Comparison of ENCODE assay signal across 8 cellular contexts in the genomic region with DNA sequence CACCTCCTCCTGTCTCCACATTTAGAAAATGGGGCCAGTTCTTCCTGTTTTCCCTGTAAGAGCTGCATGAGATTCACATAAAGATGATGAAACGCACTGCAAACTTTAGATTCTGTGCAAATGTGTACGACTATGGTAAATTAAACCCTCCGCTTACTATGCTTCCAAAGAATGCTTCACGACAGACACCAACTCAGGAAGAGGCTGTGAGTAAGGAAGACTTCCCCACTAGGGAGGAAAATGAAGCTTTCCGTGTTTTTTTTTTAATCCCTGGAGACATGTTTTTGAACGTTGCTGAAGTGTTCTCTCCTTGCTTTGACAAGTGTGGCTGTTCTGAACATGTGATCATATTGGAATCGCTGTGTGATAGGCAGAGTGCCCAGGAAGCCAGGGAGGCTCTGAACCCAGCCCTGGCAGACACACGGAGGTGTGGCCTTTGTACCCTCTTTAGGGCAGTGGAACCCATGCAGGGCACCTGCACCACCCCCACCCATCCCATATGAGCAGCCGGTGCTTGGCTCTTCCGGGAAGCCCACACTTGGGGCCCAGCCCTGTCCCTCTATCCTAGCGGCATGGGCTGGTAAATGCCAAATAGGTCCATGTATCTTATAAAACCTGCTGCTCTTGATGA. TPM values are rescaled to one million over a fixed set of nuclear protein-coding genes. Genes with fewer than 3 reads are reported as not detected.
DNase-seq lines count a peak whose midpoint lies in the region; ATAC-seq and TF ChIP-seq lines count a peak whose summit lies in the region.

No MANE protein-coding gene starts in this region.

- no peaks in the 10 kb centered on the region for H3K9me3 Mint-ChIP-seq in naive thymus-derived CD4-positive, alpha-beta T cell

- H3K27me3 ChIP-seq in naive thymus-derived CD4-positive, alpha-beta T cell (ENCODE audit: control insufficient read depth in 2 of 2, insufficient read depth in 2 of 2, low read length in 2 of 2) = no peaks in the 10 kb centered on the region

- intact Hi-C loops in OCI-LY7 (cut with micrococcal nuclease; ENCODE audit: unreplicated experiment) = no loop called here
- intact Hi-C loops in naive thymus-derived CD4-positive, alpha-beta T cell (cut with micrococcal nuclease) = loop anchor here (1.0 kb wide), 3 partner anchors 8 to 61 kb away; partner anchors contain the start of gene SYNE3 (in 1 of the 2)

- no peaks in the 10 kb centered on the region for H3K9me3 ChIP-seq in OCI-LY7 (ENCODE audit: low read length)
- H3K9me3 ChIP-seq in naive thymus-derived CD4-positive, alpha-beta T cell (ENCODE audit: control insufficient read depth in 2 of 3, low read length in 3 of 3) = no peaks in the 10 kb centered on the region

- no peaks in the 10 kb centered on the region for H3K9me2 ChIP-seq in OCI-LY7 (ENCODE audit: insufficient read depth, low read length)

- H3K36me3 Mint-ChIP-seq in naive thymus-derived CD4-positive, alpha-beta T cell = peaks cover 0 to 2% (median 0%) of the 10 kb centered on the region in 5 donors

- H3K79me2 ChIP-seq in OCI-LY7 (ENCODE audit: insufficient read depth, low read depth, low read length) = no peaks in the 10 kb centered on the region

- CTCF ChIA-PET in OCI-LY7 (lab: Charles Lee; ENCODE audit: unreplicated experiment) = no interaction called here
- CTCF ChIA-PET in naive thymus-derived CD4-positive, alpha-beta T cell (lab: Charles Lee) = interaction anchor here (0.7 to 10.2 kb wide), 9 partner anchors 10 to 83 kb away, joined by 3 to 209 read pairs (median 6); partner anchors contain the start of gene GLRX5

- ATAC-seq in naive thymus-derived CD4-positive, alpha-beta T cell = peak; percentile 65
- no peak for ATAC-seq in HG02852 (IDR thresholded peaks at IDR 0.05; ENCODE audit: unreplicated experiment)

- peaks cover 34% of the 10 kb centered on the region for H3K4me1 ChIP-seq in OCI-LY7 (ENCODE audit: insufficient read depth, low read length, poor library complexity, severe bottlenecking)
- peaks cover 55 to 63% of the 10 kb centered on the region in 2 donors for H3K4me1 ChIP-seq in naive thymus-derived CD4-positive, alpha-beta T cell (ENCODE audit: control insufficient read depth in 2 of 2, insufficient read depth in 2 of 2, low read length in 2 of 2)

- no peak overlapping the region for H2AFZ ChIP-seq in OCI-LY7 (ENCODE audit: low read length)

- POLR2A ChIA-PET in OCI-LY7 (lab: Charles Lee) = interaction anchor here (0.6 to 2.4 kb wide), 7 partner anchors 10 to 86 kb away, joined by 3 to 6 read pairs (median 5); no protein-coding TSS in a partner anchor
- POLR2A ChIA-PET in naive thymus-derived CD4-positive, alpha-beta T cell (lab: Charles Lee) = interaction anchor here (0.6 to 17.2 kb wide), 14 partner anchors 9 to 504 kb away, joined by 3 to 255 read pairs (median 4); partner anchors contain the start of gene GLRX5

- peaks cover 55 to 80% (median 78%) of the 10 kb centered on the region in 7 donors for H3K4me1 Mint-ChIP-seq in naive thymus-derived CD4-positive, alpha-beta T cell

- no TSS peak for BruUV-seq in OCI-LY7 (replicated peaks; lab: Mats Ljungman, UMichigan)

- H3K4me3 Mint-ChIP-seq in naive thymus-derived CD4-positive, alpha-beta T cell = peak overlapping the region; percentile 71 to 89 (median 82)

- H3K36me3 ChIP-seq in OCI-LY7 (ENCODE audit: insufficient read depth, low read length) = no peaks in the 10 kb centered on the region
- no peaks in the 10 kb centered on the region for H3K36me3 ChIP-seq in naive thymus-derived CD4-positive, alpha-beta T cell (ENCODE audit: control insufficient read depth in 2 of 3, insufficient read depth in 3 of 3, low read length in 3 of 3)

- H3K4me2 ChIP-seq in OCI-LY7 (ENCODE audit: low read length) = no peak overlapping the region

- H4K20me1 ChIP-seq in OCI-LY7 (ENCODE audit: insufficient read depth, low read length) = no peaks in the 10 kb centered on the region

- no peak overlapping the region for H3K4me3 ChIP-seq in OCI-LY7 (ENCODE audit: low read depth, low read length, poor library complexity, severe bottlenecking)
- peak overlapping the region; percentile 42 for H3K4me3 ChIP-seq in naive thymus-derived CD4-positive, alpha-beta T cell (ENCODE audit: low read length)

- H3K27ac ChIP-seq in OCI-LY7 (ENCODE audit: low read depth, low read length, poor library complexity, severe bottlenecking) (no peak overlapping the region), caudate nucleus (ENCODE audit: low read depth, low read length) (peak overlapping the region; percentile 45)
- peak overlapping the region; percentile 73 for H3K27ac ChIP-seq in naive thymus-derived CD4-positive, alpha-beta T cell (ENCODE audit: low read depth, low read length)

- peak overlapping the region; percentile 87 to 99 (median 95) for H3K27ac Mint-ChIP-seq in naive thymus-derived CD4-positive, alpha-beta T cell

- TF ChIP-seq CTCF in OCI-LY7 (conservative IDR thresholded peaks at IDR 0.05; ENCODE audit: low read length) = 0 out of 2 replicates have a peak, but pooled peaks have one; percentile 8

- peak; percentile 80 for DNase-seq in DMS79 (lab: John Stamatoyannopoulos, UW)
- peak; percentile 31 for DNase-seq in OCI-LY7 (ENCODE audit: low spot score)
- no peak for DNase-seq in caudate nucleus (lab: John Stamatoyannopoulos, UW)
- peak in 3 of 9 donors; percentile 15 to 57 (median 31) for DNase-seq in naive thymus-derived CD4-positive, alpha-beta T cell
- DNase-seq in amniotic stem cell (lab: John Stamatoyannopoulos, UW) = no peak
- no peak for DNase-seq in AG08396 (ENCODE audit: low spot score)
- DNase-seq in RPMI8226 = no peak

- H3K27me3 Mint-ChIP-seq in naive thymus-derived CD4-positive, alpha-beta T cell = no peaks in the 10 kb centered on the region

RNA-seq across cellular contexts. Expression of gene SYNE3, which starts 7.5 kb away (rescaled TPM):
- 0.26 and 0.60 TPM in 2 replicates for total RNA-seq in OCI-LY7 (2014; rRNA removed; shearing (Covaris generic))
- 4.1 and 4.5 TPM in 2 replicates for total RNA-seq in OCI-LY7 (2022)
- total RNA-seq in naive thymus-derived CD4-positive, alpha-beta T cell = 10 to 100 TPM; 46.7 to 83.9 (median 52.5) TPM
- polyA plus RNA-seq in naive thymus-derived CD4-positive, alpha-beta T cell = 1 to 10 TPM; 6.8 to 7.0 TPM

RNA-seq across cellular contexts. Expression of gene GLRX5, which starts 10.9 kb away (rescaled TPM):
- total RNA-seq in OCI-LY7 (2014; rRNA removed; shearing (Covaris generic)) = 59.6 and 68.2 TPM in 2 replicates
- 78.4 and 82.6 TPM in 2 replicates for total RNA-seq in OCI-LY7 (2022)
- total RNA-seq in naive thymus-derived CD4-positive, alpha-beta T cell = 10 to 100 TPM; 12.3 to 31.6 (median 19.8) TPM
- 10 to 100 TPM; 55.2 to 56.9 TPM for polyA plus RNA-seq in naive thymus-derived CD4-positive, alpha-beta T cell

Comparison
In these comparisons a context has a peak if more than half of its experiments do, and no peak if none do; other contexts are left out.
1. DNase-seq: peak in DMS79 (single experiment) and OCI-LY7 (single experiment); none in caudate nucleus (0 of 61), amniotic stem cell (single experiment), AG08396 (single experiment) and RPMI8226 (single experiment).
2. RNA of gene SYNE3, which starts 7.5 kb away (total RNA-seq): 46.7 to 83.9 TPM in naive thymus-derived CD4-positive, alpha-beta T cell; 0.26 to 4.5 TPM in OCI-LY7; every median in the first group is over 4 times any median in the second.